ENCODE assay signal across 1 cellular context in the genomic region with DNA sequence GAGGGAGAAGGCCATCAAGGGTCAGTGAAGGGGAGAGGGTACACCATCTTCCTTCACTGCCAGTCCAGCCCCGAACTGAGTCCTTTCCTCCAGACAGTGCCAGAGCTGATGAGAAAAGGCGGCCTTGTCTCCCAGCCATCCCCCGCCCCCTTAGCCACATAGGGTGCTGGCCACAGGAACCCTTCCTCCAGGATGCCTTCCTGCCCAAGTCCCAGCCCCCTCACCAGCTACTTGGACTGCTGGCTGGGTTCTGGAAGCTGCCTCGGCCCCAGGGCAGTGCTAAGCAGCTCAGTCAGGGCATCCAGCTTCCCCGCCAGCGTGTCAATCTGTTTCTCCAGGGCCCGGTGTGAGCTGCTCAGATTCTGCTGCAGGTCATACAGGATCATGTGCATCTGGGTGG.
TF ChIP-seq lines count a peak whose summit lies in the region.

No MANE protein-coding gene starts in this region.

TF ChIP-seq in IMR-90, 13 proteins besides CTCF, POLR2A, EP300 and RAD21:
- TF ChIP-seq MAZ (IDR thresholded peaks at IDR 0.05; ENCODE audit: borderline replicate concordance, low read depth, low read length) (no peak), FOS (IDR thresholded peaks at IDR 0.05; ENCODE audit: low read depth, low read length) (no peak), BHLHE40 (IDR thresholded peaks at IDR 0.05; ENCODE audit: low read depth, low read length) (no peak), CHD1 (IDR thresholded peaks at IDR 0.05; ENCODE audit: low read depth, low read length) (no peak), SMC3 (IDR thresholded peaks at IDR 0.05; ENCODE audit: low read depth, low read length) (no peak), MAFK (IDR thresholded peaks at IDR 0.05; ENCODE audit: low read depth, low read length) (no peak), NFE2L2 (IDR thresholded peaks at IDR 0.05; ENCODE audit: low read depth, low read length) (no peak), MXI1 (IDR thresholded peaks at IDR 0.05; ENCODE audit: borderline replicate concordance, low read depth, low read length) (no peak), RCOR1 (IDR thresholded peaks at IDR 0.05; ENCODE audit: insufficient replicate concordance, low read length) (no peak), CEBPB (IDR thresholded peaks at IDR 0.05; ENCODE audit: low read depth, low read length) (no peak), RFX5 (IDR thresholded peaks at IDR 0.05; ENCODE audit: low read depth, low read length) (no peak)
- TF ChIP-seq, protein P1, sequence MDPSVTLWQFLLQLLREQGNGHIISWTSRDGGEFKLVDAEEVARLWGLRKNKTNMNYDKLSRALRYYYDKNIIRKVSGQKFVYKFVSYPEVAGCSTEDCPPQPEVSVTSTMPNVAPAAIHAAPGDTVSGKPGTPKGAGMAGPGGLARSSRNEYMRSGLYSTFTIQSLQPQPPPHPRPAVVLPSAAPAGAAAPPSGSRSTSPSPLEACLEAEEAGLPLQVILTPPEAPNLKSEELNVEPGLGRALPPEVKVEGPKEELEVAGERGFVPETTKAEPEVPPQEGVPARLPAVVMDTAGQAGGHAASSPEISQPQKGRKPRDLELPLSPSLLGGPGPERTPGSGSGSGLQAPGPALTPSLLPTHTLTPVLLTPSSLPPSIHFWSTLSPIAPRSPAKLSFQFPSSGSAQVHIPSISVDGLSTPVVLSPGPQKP (IDR thresholded peaks at IDR 0.05; ENCODE audit: borderline replicate concordance, low read depth, low read length): no peak
- TF ChIP-seq, protein P2, sequence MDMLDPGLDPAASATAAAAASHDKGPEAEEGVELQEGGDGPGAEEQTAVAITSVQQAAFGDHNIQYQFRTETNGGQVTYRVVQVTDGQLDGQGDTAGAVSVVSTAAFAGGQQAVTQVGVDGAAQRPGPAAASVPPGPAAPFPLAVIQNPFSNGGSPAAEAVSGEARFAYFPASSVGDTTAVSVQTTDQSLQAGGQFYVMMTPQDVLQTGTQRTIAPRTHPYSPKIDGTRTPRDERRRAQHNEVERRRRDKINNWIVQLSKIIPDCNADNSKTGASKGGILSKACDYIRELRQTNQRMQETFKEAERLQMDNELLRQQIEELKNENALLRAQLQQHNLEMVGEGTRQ (IDR thresholded peaks at IDR 0.05; ENCODE audit: low read depth, low read length): no peak
TF ChIP-seq in IMR-90: peak in this region for 0.
